11 cellular contexts compared by ENCODE assay signal in the genomic region with DNA sequence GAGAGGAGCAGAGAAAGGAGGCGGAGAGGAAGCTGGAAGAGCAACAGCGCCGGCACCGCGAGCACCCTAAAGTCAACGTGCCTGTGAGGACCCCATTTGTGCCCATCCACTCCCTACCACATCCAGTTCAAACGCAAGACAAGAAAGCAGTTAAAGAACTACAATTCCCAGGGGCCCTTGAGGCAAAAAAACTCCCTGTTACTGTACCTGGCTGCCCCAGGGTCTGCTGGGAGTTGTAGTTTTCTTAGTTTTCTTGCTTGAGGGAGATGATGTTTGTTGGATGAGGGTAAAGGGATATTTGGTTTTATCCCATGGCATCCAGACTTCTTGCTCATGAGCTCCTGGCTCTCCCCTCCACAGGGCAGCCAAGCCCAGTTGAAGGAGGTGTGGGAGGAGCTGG. TPM values are rescaled to one million over a fixed set of nuclear protein-coding genes. Genes with fewer than 3 reads are reported as not detected.
DNase-seq lines count a peak whose midpoint lies in the region; ATAC-seq and TF ChIP-seq lines count a peak whose summit lies in the region.
"Had no signal": no experiment of that assay in that cellular context is flagged by ENCODE, and none has a peak within 500 bp of the region (broad histone marks: within the 10 kb centered on the region; RNA-seq: fewer than 3 reads in every experiment).

No MANE protein-coding gene starts in this region.

- POLR2A ChIA-PET in activated naive CD8-positive, alpha-beta T cell treated with anti-CD3 and anti-CD28 coated beads, Interleukin-2, amount 10 ng/mL, durations not matched to agents 7 days and 5 days (lab: Charles Lee), result interaction anchor here (1.1 kb wide), 1 partner anchor 13 kb away, joined by 3 read pairs; a partner anchor contains a TSS

- peak; percentile 30 for ATAC-seq in activated naive CD8-positive, alpha-beta T cell treated with anti-CD3 and anti-CD28 coated beads, Interleukin-2, amount 10 ng/mL, durations not matched to agents 7 days and 5 days (ENCODE audit: low read depth)
- ATAC-seq in stimulated activated naive CD8-positive, alpha-beta T cell treated with anti-CD3 and anti-CD28 coated beads, Interleukin-15, amount 100 ng/mL, for 72 hours, result peak; percentile 60

- no peak overlapping the region for H3K27ac Mint-ChIP-seq in activated naive CD8-positive, alpha-beta T cell treated with anti-CD3 and anti-CD28 coated beads, Interleukin-2, amount 10 ng/mL, durations not matched to agents 7 days and 5 days
- no peak overlapping the region for H3K27ac Mint-ChIP-seq in activated naive CD8-positive, alpha-beta T cell treated with anti-CD3 and anti-CD28 coated beads for 36 hours
- H3K27ac Mint-ChIP-seq in chondrocyte (ENCODE audit: unreplicated experiment), result peak overlapping the region; percentile 63
- H3K27ac Mint-ChIP-seq in stimulated activated naive CD8-positive, alpha-beta T cell treated with anti-CD3 and anti-CD28 coated beads, Interleukin-15, amount 100 ng/mL, for 72 hours, result peak overlapping the region in 1 of 2 donors; percentile 5

- no peak overlapping the region for H3K4me3 Mint-ChIP-seq in activated naive CD8-positive, alpha-beta T cell treated with anti-CD3 and anti-CD28 coated beads, Interleukin-2, amount 10 ng/mL, durations not matched to agents 7 days and 5 days
- H3K4me3 Mint-ChIP-seq in activated naive CD8-positive, alpha-beta T cell treated with anti-CD3 and anti-CD28 coated beads for 36 hours, result no peak overlapping the region
- no peak overlapping the region for H3K4me3 Mint-ChIP-seq in chondrocyte (ENCODE audit: unreplicated experiment)
- H3K4me3 Mint-ChIP-seq in stimulated activated naive CD8-positive, alpha-beta T cell treated with anti-CD3 and anti-CD28 coated beads, Interleukin-15, amount 100 ng/mL, for 72 hours, result no peak overlapping the region

- no peak for DNase-seq in activated naive CD8-positive, alpha-beta T cell treated with anti-CD3 and anti-CD28 coated beads, Interleukin-2, amount 10 ng/mL, durations not matched to agents 7 days and 5 days
- DNase-seq in activated naive CD8-positive, alpha-beta T cell treated with anti-CD3 and anti-CD28 coated beads for 36 hours, result no peak
- DNase-seq in NCI-H1930 (lab: John Stamatoyannopoulos, UW) (peak; percentile 29 to 49), chondrocyte (ENCODE audit: low spot score) (no peak), NCI-H510A treated with DMSO at 0.1 percent for 48 hours (lab: John Stamatoyannopoulos, UW) (no peak), HCEC 1CT (no peak), SK-N-DZ (ENCODE audit: low spot score) (no peak)
- DNase-seq in stimulated activated naive CD8-positive, alpha-beta T cell treated with anti-CD3 and anti-CD28 coated beads, Interleukin-15, amount 100 ng/mL, for 72 hours, result no peak
- DNase-seq: islet precursor cell; PC-9; stimulated activated CD4-positive, alpha-beta T cell treated with anti-CD3 and anti-CD28 coated beads, Interleukin-4, amount 100 ng/mL, for 4 hours had no signal

- H3K27me3 Mint-ChIP-seq in activated naive CD8-positive, alpha-beta T cell treated with anti-CD3 and anti-CD28 coated beads, Interleukin-2, amount 10 ng/mL, durations not matched to agents 7 days and 5 days, result no peaks in the 10 kb centered on the region
- H3K27me3 Mint-ChIP-seq in activated naive CD8-positive, alpha-beta T cell treated with anti-CD3 and anti-CD28 coated beads for 36 hours, result no peaks in the 10 kb centered on the region
- H3K27me3 Mint-ChIP-seq in chondrocyte (ENCODE audit: low read depth), result no peaks in the 10 kb centered on the region
- no peaks in the 10 kb centered on the region for H3K27me3 Mint-ChIP-seq in stimulated activated naive CD8-positive, alpha-beta T cell treated with anti-CD3 and anti-CD28 coated beads, Interleukin-15, amount 100 ng/mL, for 72 hours

- H3K9me3 Mint-ChIP-seq in activated naive CD8-positive, alpha-beta T cell treated with anti-CD3 and anti-CD28 coated beads, Interleukin-2, amount 10 ng/mL, durations not matched to agents 7 days and 5 days, result no peaks in the 10 kb centered on the region
- H3K9me3 Mint-ChIP-seq in activated naive CD8-positive, alpha-beta T cell treated with anti-CD3 and anti-CD28 coated beads for 36 hours, result no peaks in the 10 kb centered on the region
- H3K9me3 Mint-ChIP-seq in chondrocyte (ENCODE audit: low read depth), result no peaks in the 10 kb centered on the region
- no peaks in the 10 kb centered on the region for H3K9me3 Mint-ChIP-seq in stimulated activated naive CD8-positive, alpha-beta T cell treated with anti-CD3 and anti-CD28 coated beads, Interleukin-15, amount 100 ng/mL, for 72 hours

- no peaks in the 10 kb centered on the region for H3K4me1 Mint-ChIP-seq in activated naive CD8-positive, alpha-beta T cell treated with anti-CD3 and anti-CD28 coated beads, Interleukin-2, amount 10 ng/mL, durations not matched to agents 7 days and 5 days
- no peaks in the 10 kb centered on the region for H3K4me1 Mint-ChIP-seq in activated naive CD8-positive, alpha-beta T cell treated with anti-CD3 and anti-CD28 coated beads for 36 hours
- H3K4me1 Mint-ChIP-seq in chondrocyte (ENCODE audit: low read depth), result no peaks in the 10 kb centered on the region
- H3K4me1 Mint-ChIP-seq in stimulated activated naive CD8-positive, alpha-beta T cell treated with anti-CD3 and anti-CD28 coated beads, Interleukin-15, amount 100 ng/mL, for 72 hours, result no peaks in the 10 kb centered on the region

- no peak for TF ChIP-seq CTCF in chondrocyte (IDR thresholded peaks at IDR 0.05)

- H3K36me3 Mint-ChIP-seq in activated naive CD8-positive, alpha-beta T cell treated with anti-CD3 and anti-CD28 coated beads, Interleukin-2, amount 10 ng/mL, durations not matched to agents 7 days and 5 days, result peaks cover 35% of the 10 kb centered on the region
- H3K36me3 Mint-ChIP-seq in activated naive CD8-positive, alpha-beta T cell treated with anti-CD3 and anti-CD28 coated beads for 36 hours, result peaks cover 35% of the 10 kb centered on the region
- peaks cover 32% of the 10 kb centered on the region for H3K36me3 Mint-ChIP-seq in chondrocyte (ENCODE audit: low read depth)

RNA-seq across cellular contexts. Expression of a gene that starts 13.0 kb away (rescaled TPM):
- 100 to 1,000 TPM; 203 to 214 TPM for total RNA-seq in activated naive CD8-positive, alpha-beta T cell treated with anti-CD3 and anti-CD28 coated beads, Interleukin-2, amount 10 ng/mL, durations not matched to agents 7 days and 5 days
- 10 to 100 TPM; 90.6 to 91.7 TPM for total RNA-seq in activated naive CD8-positive, alpha-beta T cell treated with anti-CD3 and anti-CD28 coated beads for 36 hours
- total RNA-seq in chondrocyte, result 209 to 277 TPM (median 215 TPM) in 3 replicates
- polyA plus RNA-seq in SK-N-DZ (2014; cell fraction: cytosol; rRNA removed), result 56.6 and 73.7 TPM in 2 replicates
- polyA plus RNA-seq in SK-N-DZ (2014; cell fraction: nucleus; rRNA removed), result 36.9 and 39.9 TPM in 2 replicates

RNA-seq across cellular contexts. Expression of a gene that starts 14.6 kb away (rescaled TPM):
- total RNA-seq in activated naive CD8-positive, alpha-beta T cell treated with anti-CD3 and anti-CD28 coated beads, Interleukin-2, amount 10 ng/mL, durations not matched to agents 7 days and 5 days, result under 1 TPM in 1 of 2 experiments, not detected in 1; 0.17 TPM
- under 1 TPM; 0.12 to 0.16 TPM for total RNA-seq in activated naive CD8-positive, alpha-beta T cell treated with anti-CD3 and anti-CD28 coated beads for 36 hours
- not detected in 3 replicates for total RNA-seq in chondrocyte
- polyA plus RNA-seq in SK-N-DZ (2014; cell fraction: cytosol; rRNA removed), result 0.40 and 0.65 TPM in 2 replicates
- polyA plus RNA-seq in SK-N-DZ (2014; cell fraction: nucleus; rRNA removed), result 0.16 and 1.4 TPM in 2 replicates
- total RNA-seq: PC-9 had no signal

RNA-seq across cellular contexts. Expression of a gene that starts 20.4 kb away (rescaled TPM):
- 1 to 10 TPM; 1.7 to 2.6 TPM for total RNA-seq in activated naive CD8-positive, alpha-beta T cell treated with anti-CD3 and anti-CD28 coated beads, Interleukin-2, amount 10 ng/mL, durations not matched to agents 7 days and 5 days
- 1 to 10 TPM in 1 of 2 experiments, under 1 TPM in 1; 0.74 to 1.1 TPM for total RNA-seq in activated naive CD8-positive, alpha-beta T cell treated with anti-CD3 and anti-CD28 coated beads for 36 hours
- total RNA-seq in chondrocyte, result not detected in 3 replicates
- polyA plus RNA-seq in SK-N-DZ (2014; cell fraction: cytosol; rRNA removed), result not detected in 2 replicates
- not detected in 2 replicates for polyA plus RNA-seq in SK-N-DZ (2014; cell fraction: nucleus; rRNA removed)

RNA-seq across cellular contexts. Expression of a gene that starts 40.9 kb away (rescaled TPM):
- 10 to 100 TPM; 82.8 to 83.9 TPM for total RNA-seq in activated naive CD8-positive, alpha-beta T cell treated with anti-CD3 and anti-CD28 coated beads, Interleukin-2, amount 10 ng/mL, durations not matched to agents 7 days and 5 days
- 10 to 100 TPM; 60.8 to 65.4 TPM for total RNA-seq in activated naive CD8-positive, alpha-beta T cell treated with anti-CD3 and anti-CD28 coated beads for 36 hours
- 42.1 to 106 TPM (median 104 TPM) in 3 replicates for total RNA-seq in chondrocyte
- 9.7 and 13.0 TPM in 2 replicates for polyA plus RNA-seq in SK-N-DZ (2014; cell fraction: cytosol; rRNA removed)
- polyA plus RNA-seq in SK-N-DZ (2014; cell fraction: nucleus; rRNA removed), result 2.7 and 4.7 TPM in 2 replicates

RNA-seq across cellular contexts. Expression of a gene that starts 41.6 kb away (rescaled TPM):
- total RNA-seq in activated naive CD8-positive, alpha-beta T cell treated with anti-CD3 and anti-CD28 coated beads, Interleukin-2, amount 10 ng/mL, durations not matched to agents 7 days and 5 days, result 100 to 1,000 TPM; 285 to 296 TPM
- total RNA-seq in activated naive CD8-positive, alpha-beta T cell treated with anti-CD3 and anti-CD28 coated beads for 36 hours, result 100 to 1,000 TPM; 191 TPM
- 161 to 167 TPM (median 165 TPM) in 3 replicates for total RNA-seq in chondrocyte
- 50.4 and 59.5 TPM in 2 replicates for polyA plus RNA-seq in SK-N-DZ (2014; cell fraction: cytosol; rRNA removed)
- 33.0 and 50.3 TPM in 2 replicates for polyA plus RNA-seq in SK-N-DZ (2014; cell fraction: nucleus; rRNA removed)

Comparison
In these comparisons a context has a peak if more than half of its experiments do, and no peak if none do; other contexts are left out.
1. DNase-seq: peak in NCI-H1930 (2 of 2); none in activated naive CD8-positive, alpha-beta T cell treated with anti-CD3 and anti-CD28 coated beads, Interleukin-2, amount 10 ng/mL, durations not matched to agents 7 days and 5 days (single experiment), activated naive CD8-positive, alpha-beta T cell treated with anti-CD3 and anti-CD28 coated beads for 36 hours (single experiment), chondrocyte (single experiment), stimulated activated naive CD8-positive, alpha-beta T cell treated with anti-CD3 and anti-CD28 coated beads, Interleukin-15, amount 100 ng/mL, for 72 hours (0 of 2), NCI-H510A treated with DMSO at 0.1 percent for 48 hours (single experiment), HCEC 1CT (single experiment) and SK-N-DZ (single experiment).